In the genomic region with DNA sequence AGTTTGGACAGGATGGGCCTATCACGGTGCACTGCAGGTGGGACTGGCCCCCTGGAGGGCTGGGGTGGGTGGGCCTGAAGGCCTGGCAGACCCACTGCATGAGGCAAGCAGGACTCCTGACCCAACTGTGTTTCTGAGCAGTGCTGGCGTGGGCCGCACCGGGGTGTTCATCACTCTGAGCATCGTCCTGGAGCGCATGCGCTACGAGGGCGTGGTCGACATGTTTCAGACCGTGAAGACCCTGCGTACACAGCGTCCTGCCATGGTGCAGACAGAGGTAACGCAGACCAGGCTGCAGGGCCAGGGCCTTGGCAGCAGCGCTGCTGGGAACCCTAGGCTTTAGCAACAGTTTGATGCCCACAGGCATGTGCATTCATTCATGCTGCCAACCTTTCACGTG, we compare ENCODE assay signal across 13 cellular contexts. TPM values are rescaled to one million over a fixed set of nuclear protein-coding genes. Genes with fewer than 3 reads are reported as not detected.
DNase-seq lines count a peak whose midpoint lies in the region; ATAC-seq and TF ChIP-seq lines count a peak whose summit lies in the region.
"Had no signal": no experiment of that assay in that cellular context is flagged by ENCODE, and none has a peak within 500 bp of the region (broad histone marks: within the 10 kb centered on the region; RNA-seq: fewer than 3 reads in every experiment).

No MANE protein-coding gene starts in this region.

- H3K27me3 ChIP-seq in spleen (replicated peaks in 1 of 7) (no peaks in the 10 kb centered on the region), Peyer's patch (no peaks in the 10 kb centered on the region)

- intact Hi-C loops in mucosa of descending colon (cut with DNase I, micrococcal nuclease) (no loop called here), spleen (cut with DNase I; ENCODE audit: low total_unique reads) (no loop called here)

- peaks cover 14% of the 10 kb centered on the region for H3K36me3 ChIP-seq in mucosa of descending colon (ENCODE audit: low read depth)
- peaks cover 0 to 33% (median 2%) of the 10 kb centered on the region in 6 donors for H3K36me3 ChIP-seq in spleen
- H3K36me3 ChIP-seq in Peyer's patch = peaks cover 0 to 89% (median 0%) of the 10 kb centered on the region in 3 donors

- no peak for TF ChIP-seq POLR2A in spleen (IDR thresholded peaks at IDR 0.05)
- no peak for TF ChIP-seq POLR2A in Peyer's patch (IDR thresholded peaks at IDR 0.05)

- no peaks in the 10 kb centered on the region for H3K9me3 ChIP-seq in mucosa of descending colon
- H3K9me3 ChIP-seq in spleen = no peaks in the 10 kb centered on the region
- no peaks in the 10 kb centered on the region for H3K9me3 ChIP-seq in Peyer's patch
- H3K9me3 ChIP-seq: HAP-1 had no signal

- no peaks in the 10 kb centered on the region for H3K4me1 ChIP-seq in mucosa of descending colon (ENCODE audit: low read depth)
- no peaks in the 10 kb centered on the region for H3K4me1 ChIP-seq in spleen
- no peaks in the 10 kb centered on the region for H3K4me1 ChIP-seq in Peyer's patch
- H3K4me1 ChIP-seq: HAP-1 had no signal

- no peak for DNase-seq in RWPE1 (ENCODE audit: low spot score)
- DNase-seq in mucosa of descending colon = peak in 2 of 3 donors; percentile 6 to 49
- DNase-seq in spleen = peak; percentile 59
- no peak for DNase-seq in NCI-H748 treated with DMSO at 0.1 percent for 48 hours (lab: John Stamatoyannopoulos, UW)
- no peak for DNase-seq in T-helper 2 cell
- DNase-seq in Peyer's patch = no peak
- no peak for DNase-seq in activated CD4-positive, alpha-beta T cell treated with anti-CD3 and anti-CD28 coated beads, Interleukin-2, amount 50 U/mL, for 48 hours
- DNase-seq: Calu3; CD4-positive, alpha-beta T cell; DMS 273 treated with DMSO at 0.1 percent for 48 hours; GOT3 had no signal

- CTCF ChIA-PET in RWPE1 (lab: Yijun Ruan, JAX) = no interaction called here

- WGBS in spleen, 5 donors = 80 to 96% (median 94%) methylated on average over 10 to 16 of the region's 16 CpGs

- POLR2A ChIA-PET in RWPE1 (lab: Yijun Ruan, JAX; ENCODE audit: low non-redundant PET) = no interaction called here

- ATAC-seq in mucosa of descending colon = no peak

- peak overlapping the region; percentile 44; the same call in 1 of the 2 replicates for H3K27ac ChIP-seq in RWPE1
- H3K27ac ChIP-seq in cingulate gyrus (ENCODE audit: low read depth, low read length) = peak overlapping the region; percentile 12
- no peak overlapping the region for H3K27ac ChIP-seq in spleen
- H3K27ac ChIP-seq in Peyer's patch = no peak overlapping the region

- no peak overlapping the region for H3K4me3 ChIP-seq in mucosa of descending colon
- no peak overlapping the region for H3K4me3 ChIP-seq in spleen
- no peak overlapping the region for H3K4me3 ChIP-seq in Peyer's patch
- H3K4me3 ChIP-seq: HAP-1 had no signal

- TF ChIP-seq CTCF in RWPE1 (conservative IDR thresholded peaks at IDR 0.05; ENCODE audit: low read depth) (no peak), mucosa of descending colon (IDR thresholded peaks at IDR 0.05) (no peak), spleen (IDR thresholded peaks at IDR 0.05 in 8 of 11, conservative IDR thresholded peaks at IDR 0.05 in 3 of 11) (no peak), Peyer's patch (IDR thresholded peaks at IDR 0.05) (no peak)

RNA-seq across cellular contexts. Expression of gene KDM4A, which starts 29.0 kb away (rescaled TPM):
- total RNA-seq in mucosa of descending colon (10 to 100 TPM; 48.0 to 70.8 (median 54.9) TPM), spleen (10 to 100 TPM; 36.9 to 58.5 (median 41.3) TPM), Peyer's patch (10 to 100 TPM; 60.1 to 74.7 (median 66.2) TPM)
- polyA plus RNA-seq in spleen = 10 to 100 TPM in 1 of 3 donors, 1 to 10 TPM in 2; 7.8 to 12.2 (median 8.3) TPM

Comparison
In these comparisons a context has a peak if more than half of its experiments do, and no peak if none do; other contexts are left out.
1. DNase-seq: peak in mucosa of descending colon (2 of 3) and spleen (single experiment); none in RWPE1 (single experiment), NCI-H748 treated with DMSO at 0.1 percent for 48 hours (single experiment), T-helper 2 cell (0 of 5), Peyer's patch (0 of 3) and activated CD4-positive, alpha-beta T cell treated with anti-CD3 and anti-CD28 coated beads, Interleukin-2, amount 50 U/mL, for 48 hours (0 of 2).
2. H3K27ac ChIP-seq: peak in RWPE1 (single experiment) and cingulate gyrus (single experiment); none in spleen (0 of 8) and Peyer's patch (0 of 4).